Comparison of ENCODE assay signal across 8 cellular contexts in genomic region chr9:137301086-137301947, GRCh38. TPM values are rescaled to one million over a fixed set of nuclear protein-coding genes. Genes with fewer than 3 reads are reported as not detected.
DNase-seq lines count a peak whose midpoint lies in the region; ATAC-seq lines count a peak whose summit lies in the region.

No MANE protein-coding gene starts in this region.

- H3K9me3 ChIP-seq in SJCRH30 (replicated peaks) (no peaks in the 10 kb centered on the region), mesodermal cell (ENCODE audit: control insufficient read depth, low read length) (no peaks in the 10 kb centered on the region), aorta (ENCODE audit: control insufficient read depth, low read length) (no peaks in the 10 kb centered on the region)

- intact Hi-C loops in aorta (cut with DNase I), result no loop called here

- H3K4me3 ChIP-seq in ACC112 (ENCODE audit: low read depth, low read length), result peak overlapping the region; percentile 71
- H3K4me3 ChIP-seq in SJCRH30, result peak overlapping the region; percentile 52
- peak overlapping the region; percentile 51 for H3K4me3 ChIP-seq in mesodermal cell (ENCODE audit: extremely low read depth, insufficient read depth, low read length, poor library complexity, severe bottlenecking)
- H3K4me3 ChIP-seq in aorta (ENCODE audit: low read length in 2 of 2), result peak overlapping the region in 1 of 2 donors; percentile 32

- H3K36me3 ChIP-seq in ACC112 (ENCODE audit: insufficient read depth, low read length) (no peaks in the 10 kb centered on the region), SJCRH30 (no peaks in the 10 kb centered on the region), mesodermal cell (ENCODE audit: control insufficient read depth, insufficient read depth, low read length) (no peaks in the 10 kb centered on the region), aorta (ENCODE audit: control insufficient read depth in 1 of 2, insufficient read depth in 2 of 2, low read length in 1 of 2) (no peaks in the 10 kb centered on the region)

- H3K27ac ChIP-seq in ACC112 (ENCODE audit: low read depth, low read length), result no peak overlapping the region
- no peak overlapping the region for H3K27ac ChIP-seq in SJCRH30
- no peak overlapping the region for H3K27ac ChIP-seq in mesodermal cell (ENCODE audit: low read depth, low read length, severe bottlenecking)
- H3K27ac ChIP-seq in aorta (ENCODE audit: low read depth in 1 of 2, low read length in 2 of 2), result no peak overlapping the region

- peaks cover 12% of the 10 kb centered on the region for H3K4me1 ChIP-seq in ACC112 (ENCODE audit: control insufficient read depth, insufficient read depth, low read length, unreplicated experiment)
- H3K4me1 ChIP-seq in SJCRH30, result peaks cover 44% of the 10 kb centered on the region
- H3K4me1 ChIP-seq in mesodermal cell (ENCODE audit: control insufficient read depth, insufficient read depth, low read length, poor library complexity, severe bottlenecking), result peaks cover 43% of the 10 kb centered on the region
- H3K4me1 ChIP-seq in aorta (ENCODE audit: control insufficient read depth in 1 of 2, insufficient read depth in 2 of 2, low read length in 2 of 2), result no peaks in the 10 kb centered on the region

- ATAC-seq in HG03139 (IDR thresholded peaks at IDR 0.05; ENCODE audit: unreplicated experiment), result peak; percentile 16
- ATAC-seq in aorta (ENCODE audit: low FRiP score), result no peak

- peak; percentile 41 for DNase-seq in GDM1 (lab: John Stamatoyannopoulos, UW)
- peak; percentile 52 to 71 for DNase-seq in SJCRH30
- DNase-seq in dermis blood vessel endothelial cell, result peak; percentile 68
- DNase-seq in aorta, result peak; percentile 51 to 80
- no peak for DNase-seq in middle frontal gyrus (ENCODE audit: extremely low spot score, low spot score)

- peak overlapping the region; percentile 15 for H2AFZ ChIP-seq in ACC112 (ENCODE audit: low read length, unreplicated experiment)

- no peaks in the 10 kb centered on the region for H3K79me2 ChIP-seq in ACC112 (ENCODE audit: control insufficient read depth, insufficient read depth, low read length, unreplicated experiment)

- peaks cover 46% of the 10 kb centered on the region for H3K27me3 ChIP-seq in ACC112 (ENCODE audit: insufficient read depth, low read length)
- H3K27me3 ChIP-seq in SJCRH30, result peaks cover 32% of the 10 kb centered on the region
- no peaks in the 10 kb centered on the region for H3K27me3 ChIP-seq in aorta (ENCODE audit: control insufficient read depth in 1 of 2, insufficient read depth in 2 of 2, low read length in 1 of 2)

- WGBS in mesodermal cell (ENCODE audit: insufficient coverage in 2 of 2), 2 experiments, result 1% methylated on average over 114 of the region's 114 CpGs
- 0 to 1% methylated on average over 91 to 114 of the region's 114 CpGs for WGBS in aorta, 2 donors

RNA-seq across cellular contexts. Expression of gene NRARP, which starts 0.8 kb away (rescaled TPM):
- total RNA-seq in SJCRH30 (2014; rRNA removed; shearing (Covaris generic)), result 0.89 and 1.0 TPM in 2 replicates
- total RNA-seq in dermis blood vessel endothelial cell (64.3 and 82.2 TPM in 2 replicates), aorta (10 to 100 TPM; 13.3 to 26.6 TPM)
- polyA plus RNA-seq in mesodermal cell (2013, experiment 1 of 2), result 28.9 TPM
- 18.4 TPM for polyA plus RNA-seq in mesodermal cell (2013, experiment 2 of 2)
- polyA plus RNA-seq in aorta, result under 1 TPM; 0.50 to 0.97 TPM

RNA-seq across cellular contexts. Expression of gene TOR4A, which starts 23.8 kb away (rescaled TPM):
- 4.0 and 4.4 TPM in 2 replicates for total RNA-seq in SJCRH30 (2014; rRNA removed; shearing (Covaris generic))
- total RNA-seq in dermis blood vessel endothelial cell (29.8 and 46.0 TPM in 2 replicates), aorta (10 to 100 TPM; 10.4 to 14.0 TPM)
- 19.6 TPM for polyA plus RNA-seq in mesodermal cell (2013, experiment 1 of 2)
- polyA plus RNA-seq in mesodermal cell (2013, experiment 2 of 2), result 15.5 TPM
- 1 to 10 TPM; 2.6 to 6.0 TPM for polyA plus RNA-seq in aorta

RNA-seq across cellular contexts. Expression of gene NELFB, which starts 46.2 kb away (rescaled TPM):
- total RNA-seq in SJCRH30 (2014; rRNA removed; shearing (Covaris generic)), result 65.5 and 66.8 TPM in 2 replicates
- total RNA-seq in dermis blood vessel endothelial cell (55.3 and 83.7 TPM in 2 replicates), aorta (10 to 100 TPM; 35.5 to 40.9 TPM)
- 60.0 TPM for polyA plus RNA-seq in mesodermal cell (2013, experiment 1 of 2)
- 50.4 TPM for polyA plus RNA-seq in mesodermal cell (2013, experiment 2 of 2)
- polyA plus RNA-seq in aorta, result 10 to 100 TPM; 21.7 to 47.9 TPM

RNA-seq across cellular contexts. Expression of gene STPG3, which starts 50.2 kb away (rescaled TPM):
- not detected in 2 replicates for total RNA-seq in SJCRH30 (2014; rRNA removed; shearing (Covaris generic))
- total RNA-seq in dermis blood vessel endothelial cell, result 0.34 TPM in 1 of 2 replicates, not detected in the other
- not detected for polyA plus RNA-seq in mesodermal cell (2013, experiment 1 of 2)
- not detected for polyA plus RNA-seq in mesodermal cell (2013, experiment 2 of 2)
- total RNA-seq in aorta, result not detected
- not detected for polyA plus RNA-seq in aorta
